8 cellular contexts compared by ENCODE assay signal in genomic region chr16:68235882-68236803, GRCh38. TPM values are rescaled to one million over a fixed set of nuclear protein-coding genes. Genes with fewer than 3 reads are reported as not detected.
DNase-seq lines count a peak whose midpoint lies in the region; ATAC-seq and TF ChIP-seq lines count a peak whose summit lies in the region.

ESRP2 (minus strand) TSS chr16:68236127; CDS start chr16:68236045, 82 bp downstream.

- H3K4me1 ChIP-seq in PC-3 (ENCODE audit: insufficient read depth, low read length) (peaks cover 28% of the 10 kb centered on the region), breast epithelium (no peaks in the 10 kb centered on the region)

- H3K4me2 ChIP-seq in PC-3 (ENCODE audit: low read length), result peak within 1 kb of the TSS; percentile 97

- H3K9ac ChIP-seq in PC-3 (ENCODE audit: low read length), result peak within 1 kb of the TSS; percentile 90

- TF ChIP-seq POLR2A in breast epithelium (IDR thresholded peaks at IDR 0.05), result peak; percentile 84

- peaks cover 40% of the 10 kb centered on the region for H3K4me1 Mint-ChIP-seq in activated CD4-positive, alpha-beta T cell treated with anti-CD3 and anti-CD28 coated beads for 36 hours

- BruUV-seq in PC-3 (replicated peaks; lab: Mats Ljungman, UMichigan), result TSS peak; percentile 51

- intact Hi-C loops in activated CD4-positive, alpha-beta T cell treated with anti-CD3 and anti-CD28 coated beads for 36 hours (cut with DNase I, micrococcal nuclease), result loop anchor here (2.0 to 5.0 kb wide), 2 partner anchors 299 to 429 kb away; partner anchors contain the start of genes PSMB10 (in 2 of the 2), RANBP10 (in 1 of the 2) and TSNAXIP1 (in 1 of the 2)
- intact Hi-C loops in PC-3 (cut with micrococcal nuclease) (loop anchor here (5.0 kb wide), 1 partner anchor 149 kb away; the partner anchor contains the start of gene NFATC3), breast epithelium (cut with DNase I; ENCODE audit: low total_unique reads) (loop anchor here (10.0 kb wide), 1 partner anchor 151 kb away; the partner anchor contains the start of gene NFATC3), left colon (cut with DNase I, micrococcal nuclease) (no loop called here)

- CTCF ChIA-PET in activated CD4-positive, alpha-beta T cell treated with anti-CD3 and anti-CD28 coated beads for 36 hours (lab: Charles Lee), result interaction anchor here (0.6 to 2.7 kb wide), 7 partner anchors 25 to 142 kb away, joined by 3 to 13 read pairs (median 3); partner anchors contain the start of gene SLC7A6
- CTCF ChIA-PET in PC-3 (lab: Charles Lee), result no interaction called here

- H3K27ac Mint-ChIP-seq in activated CD4-positive, alpha-beta T cell treated with anti-CD3 and anti-CD28 coated beads for 36 hours, result peak within 1 kb of the TSS; percentile 76

- peaks cover 9% of the 10 kb centered on the region for H4K20me1 ChIP-seq in PC-3 (ENCODE audit: low read length)

- ATAC-seq in activated CD4-positive, alpha-beta T cell treated with anti-CD3 and anti-CD28 coated beads for 36 hours, result no peak
- ATAC-seq in PC-3 (peak; percentile 21), left colon (peak; percentile 53), GM21526 (IDR thresholded peaks at IDR 0.05; ENCODE audit: low FRiP score, unreplicated experiment) (no peak), HG03025 (IDR thresholded peaks at IDR 0.05; ENCODE audit: low FRiP score, unreplicated experiment) (no peak)

- H3K36me3 Mint-ChIP-seq in activated CD4-positive, alpha-beta T cell treated with anti-CD3 and anti-CD28 coated beads for 36 hours (ENCODE audit: low read depth), result no peaks in the 10 kb centered on the region

- H2AFZ ChIP-seq in PC-3 (ENCODE audit: low read length), result peak within 1 kb of the TSS; percentile 70

- H3K27me3 ChIP-seq in PC-3 (ENCODE audit: low read length) (no peaks in the 10 kb centered on the region), breast epithelium (no peaks in the 10 kb centered on the region)

- H3K4me3 Mint-ChIP-seq in activated CD4-positive, alpha-beta T cell treated with anti-CD3 and anti-CD28 coated beads for 36 hours, result peak within 1 kb of the TSS; percentile 83

- no peaks in the 10 kb centered on the region for H3K9me3 Mint-ChIP-seq in activated CD4-positive, alpha-beta T cell treated with anti-CD3 and anti-CD28 coated beads for 36 hours (ENCODE audit: low read depth)

- H3K9me2 ChIP-seq in PC-3 (replicated peaks; ENCODE audit: low read length), result no peaks in the 10 kb centered on the region

- H3K27me3 Mint-ChIP-seq in activated CD4-positive, alpha-beta T cell treated with anti-CD3 and anti-CD28 coated beads for 36 hours, result no peaks in the 10 kb centered on the region

- peaks cover 48% of the 10 kb centered on the region for H3K79me2 ChIP-seq in PC-3 (ENCODE audit: low read length)

- POLR2A ChIA-PET in activated CD4-positive, alpha-beta T cell treated with anti-CD3 and anti-CD28 coated beads for 36 hours (lab: Charles Lee), result interaction anchor here (0.6 to 1.3 kb wide), 4 partner anchors 28 to 171 kb away, joined by 3 read pairs; partner anchors contain the start of gene SLC7A6
- POLR2A ChIA-PET in PC-3 (lab: Charles Lee; ENCODE audit: unreplicated experiment), result interaction anchor here (0.7 kb wide), 1 partner anchor 755 kb away, joined by 3 read pairs; no protein-coding TSS in a partner anchor

- no peaks in the 10 kb centered on the region for H3K9me3 ChIP-seq in PC-3 (ENCODE audit: low read length)
- no peaks in the 10 kb centered on the region for H3K9me3 ChIP-seq in breast epithelium

- DNase-seq in activated CD4-positive, alpha-beta T cell treated with anti-CD3 and anti-CD28 coated beads for 36 hours, result peak; percentile 62
- DNase-seq in activated CD4-positive, alpha-beta T cell treated with anti-CD3 and anti-CD28 coated beads for 1 hour, result no peak
- DNase-seq in PC-3 (peak; percentile 88), breast epithelium (ENCODE audit: low spot score in 2 of 2) (peak; percentile 87 to 89), left colon (peak; percentile 89 to 91)
- peak; percentile 12 for DNase-seq in stimulated activated naive CD4-positive, alpha-beta T cell treated with Interleukin-2 at 50 U/mL for 16 hours (lab: John Stamatoyannopoulos, UW)

- H3F3A ChIP-seq in PC-3 (ENCODE audit: low read length, unreplicated experiment), result no peaks in the 10 kb centered on the region

- TF ChIP-seq CTCF in PC-3 (conservative IDR thresholded peaks at IDR 0.05; ENCODE audit: low read depth, low read length) (no peak), breast epithelium (IDR thresholded peaks at IDR 0.05) (no peak)

- H3K27ac ChIP-seq in PC-3 (ENCODE audit: low read length) (peak within 1 kb of the TSS; percentile 93), breast epithelium (peak within 1 kb of the TSS; percentile 90 to 94)

- H3K4me3 ChIP-seq in PC-3 (ENCODE audit: low read length), result peak within 1 kb of the TSS; percentile 85
- H3K4me3 ChIP-seq in breast epithelium, result peak within 1 kb of the TSS; percentile 59 to 72 (median 68)

- peaks cover 13% of the 10 kb centered on the region; the same call in 1 of the 2 replicates for H3K36me3 ChIP-seq in PC-3 (ENCODE audit: low read depth, low read length)
- no peaks in the 10 kb centered on the region for H3K36me3 ChIP-seq in breast epithelium

RNA-seq across cellular contexts. Expression of gene ESRP2, which starts in this region (rescaled TPM):
- total RNA-seq in activated CD4-positive, alpha-beta T cell treated with anti-CD3 and anti-CD28 coated beads for 36 hours, result under 1 TPM; 0.58 to 0.85 TPM
- 46.9 and 48.1 TPM in 2 replicates for total RNA-seq in PC-3 (2014; rRNA removed)
- 10 to 100 TPM in 2 of 3 donors, under 1 TPM in 1; 0.80 to 58.0 (median 26.5) TPM for total RNA-seq in breast epithelium
- 100 to 1,000 TPM in 1 of 2 donors, 10 to 100 TPM in 1; 87.5 to 120 TPM for total RNA-seq in left colon

Comparison
In these comparisons a context has a peak if more than half of its experiments do, and no peak if none do; other contexts are left out.
1. Peak in DNase-seq in activated CD4-positive, alpha-beta T cell treated with anti-CD3 and anti-CD28 coated beads for 36 hours; RNA of the gene not detected or under 1 TPM.
2. ATAC-seq: peak in PC-3 (single experiment) and left colon (single experiment); none in activated CD4-positive, alpha-beta T cell treated with anti-CD3 and anti-CD28 coated beads for 36 hours (single experiment), GM21526 (single experiment) and HG03025 (single experiment).
3. intact Hi-C loops: an anchor here in activated CD4-positive, alpha-beta T cell treated with anti-CD3 and anti-CD28 coated beads for 36 hours (2.0 to 5.0 kb wide), PC-3 (5.0 kb wide) and breast epithelium (10.0 kb wide); none called in left colon.